ENCODE assay signal across 8 cellular contexts in genomic region chr12:1661553-1662335, GRCh38. TPM values are rescaled to one million over a fixed set of nuclear protein-coding genes. Genes with fewer than 3 reads are reported as not detected.
DNase-seq lines count a peak whose midpoint lies in the region; ATAC-seq and TF ChIP-seq lines count a peak whose summit lies in the region.

No MANE protein-coding gene starts in this region.

- H3K36me3 Mint-ChIP-seq in naive thymus-derived CD4-positive, alpha-beta T cell = peaks cover 0 to 1% (median 0%) of the 10 kb centered on the region in 5 donors

- H3K9me3 ChIP-seq in Panc1 (ENCODE audit: control insufficient read depth, insufficient read depth, low read depth, low read length) (no peaks in the 10 kb centered on the region), fibroblast of lung (ENCODE audit: control insufficient read depth, insufficient read depth, low read depth, low read length) (no peaks in the 10 kb centered on the region)
- no peaks in the 10 kb centered on the region for H3K9me3 ChIP-seq in naive thymus-derived CD4-positive, alpha-beta T cell (ENCODE audit: control insufficient read depth in 2 of 3, low read length in 3 of 3)

- H3K27me3 ChIP-seq in Panc1 (ENCODE audit: control insufficient read depth, insufficient read depth, low read length) (no peaks in the 10 kb centered on the region), fibroblast of lung (ENCODE audit: control insufficient read depth, insufficient read depth, low read length) (no peaks in the 10 kb centered on the region)
- no peaks in the 10 kb centered on the region for H3K27me3 ChIP-seq in naive thymus-derived CD4-positive, alpha-beta T cell (ENCODE audit: control insufficient read depth in 2 of 2, insufficient read depth in 2 of 2, low read length in 2 of 2)

- peak overlapping the region in 8 of 9 donors; percentile 62 to 87 (median 82) for H3K27ac Mint-ChIP-seq in naive thymus-derived CD4-positive, alpha-beta T cell

- H3K27ac ChIP-seq in Panc1 (ENCODE audit: low read length) (no peak overlapping the region), fibroblast of lung (ENCODE audit: insufficient read depth, low read length) (no peak overlapping the region)
- H3K27ac ChIP-seq in naive thymus-derived CD4-positive, alpha-beta T cell (ENCODE audit: low read depth, low read length) = peak overlapping the region; percentile 66

- no peak for TF ChIP-seq CTCF in Panc1 (IDR thresholded peaks at IDR 0.05)
- TF ChIP-seq CTCF in fibroblast of lung (conservative IDR thresholded peaks at IDR 0.05 in 1 of 2, IDR thresholded peaks at IDR 0.05 in 1 of 2; ENCODE audit: low read depth in 1 of 2, low read length in 2 of 2) = no peak

- H3K9ac ChIP-seq in fibroblast of lung (ENCODE audit: insufficient read depth, low read length) = no peak overlapping the region

- H4K20me1 ChIP-seq in fibroblast of lung (ENCODE audit: control insufficient read depth, extremely low read depth, insufficient read depth, low read length) = no peaks in the 10 kb centered on the region

- peak overlapping the region; percentile 70 to 86 (median 78) for H3K4me3 Mint-ChIP-seq in naive thymus-derived CD4-positive, alpha-beta T cell

- H2AFZ ChIP-seq in fibroblast of lung (ENCODE audit: low read length) = no peak overlapping the region

- no TSS peak for BruUV-seq in Panc1 (replicated peaks; lab: Mats Ljungman, UMichigan)

- H3K4me2 ChIP-seq in fibroblast of lung (ENCODE audit: extremely low read depth, insufficient read depth, low read length) = peak overlapping the region; percentile 72

- ATAC-seq in GM19463 (IDR thresholded peaks at IDR 0.05; ENCODE audit: unreplicated experiment) = peak; percentile 82
- peak; percentile 93 for ATAC-seq in Panc1
- peak; percentile 93 for ATAC-seq in naive thymus-derived CD4-positive, alpha-beta T cell

- H3K9me3 Mint-ChIP-seq in naive thymus-derived CD4-positive, alpha-beta T cell = peaks cover 0 to 6% (median 2%) of the 10 kb centered on the region in 11 donors

- no peaks in the 10 kb centered on the region for H3K36me3 ChIP-seq in Panc1 (ENCODE audit: control insufficient read depth, insufficient read depth, low read length)
- H3K36me3 ChIP-seq in fibroblast of lung (ENCODE audit: control insufficient read depth, insufficient read depth, low read length) = no peaks in the 10 kb centered on the region
- no peaks in the 10 kb centered on the region for H3K36me3 ChIP-seq in naive thymus-derived CD4-positive, alpha-beta T cell (ENCODE audit: control insufficient read depth in 2 of 3, insufficient read depth in 3 of 3, low read length in 3 of 3)

- POLR2A ChIA-PET in Panc1 (lab: Charles Lee) = interaction anchor here (0.7 to 0.9 kb wide), 2 partner anchors 113 to 117 kb away, joined by 3 to 7 read pairs; no protein-coding TSS in a partner anchor
- POLR2A ChIA-PET in naive thymus-derived CD4-positive, alpha-beta T cell (lab: Charles Lee) = interaction anchor here (0.7 to 3.0 kb wide), 8 partner anchors 8 to 458 kb away, joined by 3 to 15 read pairs (median 4); partner anchors contain the start of gene ADIPOR2

- H3K27me3 Mint-ChIP-seq in naive thymus-derived CD4-positive, alpha-beta T cell = peaks cover 0 to 2% (median 0%) of the 10 kb centered on the region in 5 donors

- intact Hi-C loops in Panc1 (cut with micrococcal nuclease; ENCODE audit: unreplicated experiment) = loop anchor here (10.0 kb wide), 1 partner anchor 273 kb away; no protein-coding TSS in a partner anchor
- intact Hi-C loops in naive thymus-derived CD4-positive, alpha-beta T cell (cut with micrococcal nuclease) = loop anchor here (1.0 to 5.0 kb wide), 5 partner anchors 29 to 343 kb away; partner anchors contain the start of genes DCP1B (in 2 of the 2) and FBXL14 (in 1 of the 2)

- in situ Hi-C loops in Panc1 (cut with HindIII; ENCODE audit: low pct_unique_long_range_greater_than_20kb, low sequenced_read_pairs) = no loop called here

- H3K4me1 Mint-ChIP-seq in naive thymus-derived CD4-positive, alpha-beta T cell = peaks cover 14 to 37% (median 31%) of the 10 kb centered on the region in 7 donors

- DNase-seq in CD1c-positive myeloid dendritic cell (ENCODE audit: extremely low spot score) = peak; percentile 94
- DNase-seq in Jurkat, Clone E6-1 (ENCODE audit: low read depth, low spot score) = peak; percentile 82
- peak; percentile 53 for DNase-seq in Panc1 (ENCODE audit: low read depth, low spot score)
- peak; percentile 71 for DNase-seq in activated T-helper 1 cell treated with Interleukin-2 at 50 U/mL for 16 hours (ENCODE audit: low read depth)
- DNase-seq in fibroblast of lung (ENCODE audit: low read depth in 2 of 2) = peak; percentile 79 to 87
- peak; percentile 74 to 84 (median 82) for DNase-seq in naive thymus-derived CD4-positive, alpha-beta T cell
- peak; percentile 64 to 76 for DNase-seq in stimulated activated CD8-positive, alpha-beta memory T cell treated with anti-CD3 and anti-CD28 coated beads, Interleukin-7, amount 100 ng/mL, for 48 hours (ENCODE audit: extremely low read depth in 1 of 2, low read depth in 1 of 2)

- H3K79me2 ChIP-seq in fibroblast of lung (ENCODE audit: control insufficient read depth, insufficient read depth, low read length) = no peaks in the 10 kb centered on the region

- H3K4me1 ChIP-seq in Panc1 (ENCODE audit: control insufficient read depth, insufficient read depth, low read length) (peaks cover 9% of the 10 kb centered on the region), fibroblast of lung (ENCODE audit: control insufficient read depth, extremely low read depth, insufficient read depth, low read length) (no peaks in the 10 kb centered on the region)
- H3K4me1 ChIP-seq in naive thymus-derived CD4-positive, alpha-beta T cell (ENCODE audit: control insufficient read depth in 2 of 2, insufficient read depth in 2 of 2, low read length in 2 of 2) = peaks cover 5 to 7% of the 10 kb centered on the region in 2 donors

- CTCF ChIA-PET in Panc1 (lab: Charles Lee) = interaction anchor here (0.5 kb wide), 1 partner anchor 27 kb away, joined by 4 read pairs; no protein-coding TSS in a partner anchor
- CTCF ChIA-PET in naive thymus-derived CD4-positive, alpha-beta T cell (lab: Charles Lee) = interaction anchor here (0.9 to 3.2 kb wide), 3 partner anchors 28 to 130 kb away, joined by 4 to 26 read pairs (median 4); no protein-coding TSS in a partner anchor

- H3K4me3 ChIP-seq in Jurkat, Clone E6-1 (ENCODE audit: low read length) = peak overlapping the region; percentile 49
- H3K4me3 ChIP-seq in Panc1 (ENCODE audit: low read depth in 2 of 2, low read length in 2 of 2) (peak overlapping the region in 1 of 2 experiments; percentile 21; a peak in 1 of 4 replicates), fibroblast of lung (replicated peaks in 1 of 4; ENCODE audit: control extremely low read depth in 1 of 4, insufficient read depth in 1 of 4, low read depth in 3 of 4, low read length in 4 of 4) (peak overlapping the region in 2 of 4 experiments; percentile 39 to 58)
- H3K4me3 ChIP-seq in naive thymus-derived CD4-positive, alpha-beta T cell (ENCODE audit: low read length) = peak overlapping the region; percentile 64

RNA-seq across cellular contexts. Expression of gene ADIPOR2, which starts 29.1 kb away (rescaled TPM):
- polyA plus RNA-seq in Jurkat, Clone E6-1 (2012; ENCODE audit: insufficient read depth, insufficient read length) = 51.3 TPM
- 76.0 TPM for total RNA-seq in Panc1 (2021; ENCODE audit: unreplicated experiment)
- polyA plus RNA-seq in Panc1 (2012; ENCODE audit: insufficient read length) = 44.9 TPM
- 29.8 and 46.1 TPM in 2 replicates for total RNA-seq in fibroblast of lung
- polyA plus RNA-seq in fibroblast of lung = 33.5 and 43.1 TPM in 2 replicates
- 36.1 and 43.0 TPM in 2 replicates for polyA plus RNA-seq in fibroblast of lung (2012)
- polyA minus RNA-seq in fibroblast of lung (ENCODE audit: low replicate concordance) = 35.0 and 51.8 TPM in 2 replicates
- total RNA-seq in naive thymus-derived CD4-positive, alpha-beta T cell = 10 to 100 TPM; 19.8 to 51.4 (median 36.4) TPM
- polyA plus RNA-seq in naive thymus-derived CD4-positive, alpha-beta T cell = 1 to 10 TPM; 2.2 to 3.3 TPM

RNA-seq across cellular contexts. Expression of gene WNT5B, which starts 32.7 kb away (rescaled TPM):
- polyA plus RNA-seq in Jurkat, Clone E6-1 (2012; ENCODE audit: insufficient read depth, insufficient read length) = 1.3 TPM
- total RNA-seq in Panc1 (2021; ENCODE audit: unreplicated experiment) = 36.9 TPM
- 34.8 TPM for polyA plus RNA-seq in Panc1 (2012; ENCODE audit: insufficient read length)
- total RNA-seq in fibroblast of lung = 40.3 and 105 TPM in 2 replicates
- polyA plus RNA-seq in fibroblast of lung = 46.9 and 86.1 TPM in 2 replicates
- 61.7 and 116 TPM in 2 replicates for polyA plus RNA-seq in fibroblast of lung (2012)
- polyA minus RNA-seq in fibroblast of lung (ENCODE audit: low replicate concordance) = 62.7 and 175 TPM in 2 replicates
- under 1 TPM in 3 of 5 experiments, not detected in 2; 0.29 to 0.92 (median 0.37) TPM for total RNA-seq in naive thymus-derived CD4-positive, alpha-beta T cell
- not detected for polyA plus RNA-seq in naive thymus-derived CD4-positive, alpha-beta T cell

Comparison
In these comparisons a context has a peak if more than half of its experiments do, and no peak if none do; other contexts are left out.
1. RNA of gene WNT5B, which starts 32.7 kb away (total RNA-seq): 40.3 to 105 TPM in fibroblast of lung and 36.9 TPM in Panc1 (single experiment); 0.29 to 0.92 TPM in naive thymus-derived CD4-positive, alpha-beta T cell; every median in the first group is over 10 times any median in the second.
2. Peak in every context shown above with its lines, with median percentiles within 50 percentile points of each other: DNase-seq and ATAC-seq.